13 cellular contexts compared by ENCODE assay signal in genomic region chr13:33236021-33236420, GRCh38. TPM values are rescaled to one million over a fixed set of nuclear protein-coding genes. Genes with fewer than 3 reads are reported as not detected.
DNase-seq lines count a peak whose midpoint lies in the region; ATAC-seq and TF ChIP-seq lines count a peak whose summit lies in the region.
"Had no signal": no experiment of that assay in that cellular context is flagged by ENCODE, and none has a peak within 500 bp of the region (broad histone marks: within the 10 kb centered on the region; RNA-seq: fewer than 3 reads in every experiment).

No MANE protein-coding gene starts in this region.

- 81 to 90% (median 84%) methylated on average over 8 of the region's 8 CpGs for WGBS in heart left ventricle, 4 donors
- WGBS in transverse colon (ENCODE audit: low coverage in 1 of 2), 2 donors = 68 to 73% methylated on average over 6 to 8 of the region's 8 CpGs

- ATAC-seq in heart left ventricle = peak in 1 of 4 donors; percentile 50
- ATAC-seq in left ventricle myocardium superior = no peak
- no peak for ATAC-seq in GM21619 (IDR thresholded peaks at IDR 0.05; ENCODE audit: unreplicated experiment)
- no peak for ATAC-seq in HG03159 (IDR thresholded peaks at IDR 0.05; ENCODE audit: unreplicated experiment)

- TF ChIP-seq CTCF in heart left ventricle (IDR thresholded peaks at IDR 0.05) (no peak), brain microvascular endothelial cell (IDR thresholded peaks at IDR 0.05; ENCODE audit: low read depth, low read length, missing control alignments) (no peak), transverse colon (IDR thresholded peaks at IDR 0.05) (no peak)

- no peak for TF ChIP-seq POLR2A in heart left ventricle (IDR thresholded peaks at IDR 0.05)
- TF ChIP-seq POLR2A in transverse colon (IDR thresholded peaks at IDR 0.05) = no peak

- H3K4me3 ChIP-seq in heart left ventricle (no peak overlapping the region), brain microvascular endothelial cell (ENCODE audit: low read depth, low read length) (no peak overlapping the region), transverse colon (no peak overlapping the region)
- H3K4me3 ChIP-seq: Peyer's patch had no signal

- H3K36me3 ChIP-seq in heart left ventricle (peaks cover 0 to 11% (median 0%) of the 10 kb centered on the region in 9 donors), brain microvascular endothelial cell (replicated peaks) (peaks cover 23% of the 10 kb centered on the region), transverse colon (no peaks in the 10 kb centered on the region)
- H3K36me3 ChIP-seq: Peyer's patch had no signal

- peaks cover 0 to 23% (median 0%) of the 10 kb centered on the region in 12 donors for H3K9me3 ChIP-seq in heart left ventricle
- H3K9me3 ChIP-seq in transverse colon = peaks cover 6 to 9% of the 10 kb centered on the region in 2 donors

- TF ChIP-seq EP300 in transverse colon (IDR thresholded peaks at IDR 0.05; ENCODE audit: low read depth) = no peak

- H3K27ac ChIP-seq in heart left ventricle (peak overlapping the region in 10 of 12 donors; percentile 4 to 65 (median 37)), brain microvascular endothelial cell (peak overlapping the region; percentile 67), transverse colon (peak overlapping the region; percentile 3 to 42 (median 30))

- in situ Hi-C loops in brain microvascular endothelial cell (cut with HindIII; ENCODE audit: low pct_ligation_motif_present, low sequenced_read_pairs) = no loop called here
- in situ Hi-C loops in transverse colon (cut with MboI; ENCODE audit: low pct_ligation_motif_present in 1 of 4, low pct_unique_long_range_greater_than_20kb in 1 of 4, low sequenced_read_pairs in 3 of 4) = loop anchor here in 1 of 4 donors (25.0 kb wide), 1 partner anchor 301 kb away; no protein-coding TSS in a partner anchor

- intact Hi-C loops in heart left ventricle (cut with DNase I) (loop anchor here in 7 of 10 donors (2.0 to 10.0 kb wide), 7 partner anchors 41 to 489 kb away; partner anchors contain the start of gene STARD13 (in 2 of the 7)), left ventricle myocardium superior (cut with micrococcal nuclease) (no loop called here), transverse colon (cut with DNase I; ENCODE audit: low total_unique reads) (no loop called here)

- DNase-seq in heart left ventricle (no peak), left ventricle myocardium superior (no peak), brain microvascular endothelial cell (peak; percentile 62), kidney tubule cell (ENCODE audit: low spot score) (peak; percentile 63), transverse colon (no peak), NCI-H1092 (lab: John Stamatoyannopoulos, UW) (no peak)
- DNase-seq: activated T-cell treated with anti-CD3 and anti-CD28 coated beads, Interleukin-2, amount 50 U/mL, for 1 hour; DND-41; left cardiac atrium; Peyer's patch; stimulated activated CD4-positive, alpha-beta T cell treated with anti-CD3 and anti-CD28 coated beads, Interleukin-4, amount 100 ng/mL, for 4 hours had no signal

- no peaks in the 10 kb centered on the region for H3K27me3 ChIP-seq in heart left ventricle
- H3K27me3 ChIP-seq in brain microvascular endothelial cell (replicated peaks) = no peaks in the 10 kb centered on the region
- no peaks in the 10 kb centered on the region for H3K27me3 ChIP-seq in transverse colon
- H3K27me3 ChIP-seq: Peyer's patch had no signal

- H3K4me1 ChIP-seq in heart left ventricle (peaks cover 0 to 54% (median 31%) of the 10 kb centered on the region in 12 donors), transverse colon (peaks cover 0 to 24% (median 7%) of the 10 kb centered on the region in 4 donors)
- H3K4me1 ChIP-seq: Peyer's patch had no signal

RNA-seq across cellular contexts. Expression of gene STARD13, which starts 49.5 kb away (rescaled TPM):
- total RNA-seq in heart left ventricle (10 to 100 TPM; 18.6 to 39.2 (median 31.6) TPM), left ventricle myocardium superior (41.1 TPM), transverse colon (100 to 1,000 TPM in 1 of 4 donors, 10 to 100 TPM in 3; 18.1 to 107 (median 41.5) TPM)
- 10 to 100 TPM in 1 of 2 donors, 1 to 10 TPM in 1; 9.3 to 15.1 TPM for polyA plus RNA-seq in heart left ventricle

Comparison
In these comparisons a context has a peak if more than half of its experiments do, and no peak if none do; other contexts are left out.
1. intact Hi-C loops: an anchor here in heart left ventricle (2.0 to 10.0 kb wide); none called in left ventricle myocardium superior and transverse colon.
2. DNase-seq: peak in brain microvascular endothelial cell (single experiment) and kidney tubule cell (single experiment); none in heart left ventricle (0 of 5), left ventricle myocardium superior (single experiment), transverse colon (single experiment) and NCI-H1092 (single experiment).
3. Peak in every context shown above with its lines, with median percentiles within 50 percentile points of each other: H3K27ac ChIP-seq.